1 cellular context compared by ENCODE assay signal in the genomic region with DNA sequence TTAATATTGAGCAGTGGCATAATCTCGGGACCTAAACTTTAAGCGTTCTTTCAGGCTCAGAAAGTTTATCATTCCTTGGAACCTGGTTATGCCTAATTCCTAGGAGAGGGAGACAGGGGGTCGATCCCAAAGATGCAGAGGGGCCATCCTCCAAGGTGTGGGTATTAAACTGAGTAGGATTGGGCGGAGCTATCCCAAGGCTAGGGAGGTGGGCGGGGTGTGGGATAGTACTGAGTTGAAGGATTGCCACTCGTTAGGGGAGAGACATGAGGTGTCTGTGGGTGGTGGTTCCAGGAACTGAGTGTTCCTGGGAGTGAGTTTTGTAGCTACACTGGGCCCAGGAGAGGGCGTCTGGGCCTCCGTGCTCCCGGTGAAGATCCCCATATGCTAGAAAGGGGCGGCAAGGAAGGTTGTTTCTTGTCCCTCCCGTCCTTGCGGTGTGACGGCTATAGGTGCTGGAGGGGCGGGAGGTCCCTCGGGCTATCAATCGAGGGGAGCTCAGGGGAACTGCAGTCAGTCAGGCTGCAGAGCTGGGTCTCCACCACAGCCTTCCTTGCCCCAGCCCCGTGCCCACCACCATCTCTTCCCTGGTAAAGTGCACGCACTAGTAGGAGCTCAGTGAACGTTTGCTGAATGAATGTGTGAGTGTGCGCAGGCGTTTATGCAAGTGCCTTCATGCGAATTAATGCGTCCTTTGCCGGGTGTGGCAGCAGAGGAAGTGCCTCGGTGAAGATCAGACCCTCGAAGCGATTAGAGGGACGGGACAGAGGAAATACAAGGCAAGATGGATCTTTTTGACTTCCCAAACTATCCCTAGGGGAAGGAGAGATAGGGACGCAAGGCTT.
A peak's percentile ranks its signal among the peaks of the same experiment; 100 is the strongest.
TF ChIP-seq lines count a peak whose summit lies in the region.

No MANE protein-coding gene starts in this region.

TF ChIP-seq in HepG2, 621 proteins besides CTCF, POLR2A, EP300 and RAD21:
- TF ChIP-seq, protein P1, sequence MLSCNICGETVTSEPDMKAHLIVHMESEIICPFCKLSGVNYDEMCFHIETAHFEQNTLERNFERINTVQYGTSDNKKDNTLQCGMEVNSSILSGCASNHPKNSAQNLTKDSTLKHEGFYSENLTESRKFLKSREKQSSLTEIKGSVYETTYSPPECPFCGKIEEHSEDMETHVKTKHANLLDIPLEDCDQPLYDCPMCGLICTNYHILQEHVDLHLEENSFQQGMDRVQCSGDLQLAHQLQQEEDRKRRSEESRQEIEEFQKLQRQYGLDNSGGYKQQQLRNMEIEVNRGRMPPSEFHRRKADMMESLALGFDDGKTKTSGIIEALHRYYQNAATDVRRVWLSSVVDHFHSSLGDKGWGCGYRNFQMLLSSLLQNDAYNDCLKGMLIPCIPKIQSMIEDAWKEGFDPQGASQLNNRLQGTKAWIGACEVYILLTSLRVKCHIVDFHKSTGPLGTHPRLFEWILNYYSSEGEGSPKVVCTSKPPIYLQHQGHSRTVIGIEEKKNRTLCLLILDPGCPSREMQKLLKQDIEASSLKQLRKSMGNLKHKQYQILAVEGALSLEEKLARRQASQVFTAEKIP (CRISPR knock-in tag; IDR thresholded peaks at IDR 0.05; ENCODE audit: borderline replicate concordance): no peak
- TF ChIP-seq, protein P2, sequence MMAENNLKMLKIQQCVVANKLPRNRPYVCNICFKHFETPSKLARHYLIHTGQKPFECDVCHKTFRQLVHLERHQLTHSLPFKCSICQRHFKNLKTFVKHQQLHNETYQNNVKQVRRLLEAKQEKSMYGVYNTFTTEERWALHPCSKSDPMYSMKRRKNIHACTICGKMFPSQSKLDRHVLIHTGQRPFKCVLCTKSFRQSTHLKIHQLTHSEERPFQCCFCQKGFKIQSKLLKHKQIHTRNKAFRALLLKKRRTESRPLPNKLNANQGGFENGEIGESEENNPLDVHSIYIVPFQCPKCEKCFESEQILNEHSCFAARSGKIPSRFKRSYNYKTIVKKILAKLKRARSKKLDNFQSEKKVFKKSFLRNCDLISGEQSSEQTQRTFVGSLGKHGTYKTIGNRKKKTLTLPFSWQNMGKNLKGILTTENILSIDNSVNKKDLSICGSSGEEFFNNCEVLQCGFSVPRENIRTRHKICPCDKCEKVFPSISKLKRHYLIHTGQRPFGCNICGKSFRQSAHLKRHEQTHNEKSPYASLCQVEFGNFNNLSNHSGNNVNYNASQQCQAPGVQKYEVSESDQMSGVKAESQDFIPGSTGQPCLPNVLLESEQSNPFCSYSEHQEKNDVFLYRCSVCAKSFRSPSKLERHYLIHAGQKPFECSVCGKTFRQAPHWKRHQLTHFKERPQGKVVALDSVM (CRISPR knock-in tag; IDR thresholded peaks at IDR 0.05): no peak
- TF ChIP-seq ZNF501 (CRISPR knock-in tag; IDR thresholded peaks at IDR 0.05) (0 out of 2 replicates have a peak, but pooled peaks have one; percentile 17), NONO (IDR thresholded peaks at IDR 0.05) (no peak), NONO (CRISPR knock-in tag; conservative IDR thresholded peaks at IDR 0.05) (no peak), FLYWCH1 (CRISPR knock-in tag; IDR thresholded peaks at IDR 0.05) (no peak), ZNF263 (CRISPR knock-in tag; IDR thresholded peaks at IDR 0.05) (peak; percentile 71), SRF (IDR thresholded peaks at IDR 0.05; ENCODE audit: low read depth, low read length) (no peak), KMT2A (CRISPR knock-in tag; IDR thresholded peaks at IDR 0.05) (no peak), ZNF3 (CRISPR knock-in tag; IDR thresholded peaks at IDR 0.05) (peak; percentile 95), EED (CRISPR knock-in tag; IDR thresholded peaks at IDR 0.05) (no peak), MTA3 (CRISPR knock-in tag; IDR thresholded peaks at IDR 0.05) (no peak), ZNF577 (CRISPR knock-in tag; IDR thresholded peaks at IDR 0.05; ENCODE audit: borderline replicate concordance, low read depth) (no peak), ZNF460 (CRISPR knock-in tag; IDR thresholded peaks at IDR 0.05; ENCODE audit: borderline replicate concordance) (no peak), NPAS2 (CRISPR knock-in tag; IDR thresholded peaks at IDR 0.05; ENCODE audit: borderline replicate concordance) (no peak), EZH2 (conservative IDR thresholded peaks at IDR 0.05; ENCODE audit: low read depth, low read length) (peak; percentile 69), ZFP1 (CRISPR knock-in tag; IDR thresholded peaks at IDR 0.05) (no peak), ZFX (CRISPR knock-in tag; IDR thresholded peaks at IDR 0.05; ENCODE audit: low read depth) (no peak), CHD2 (IDR thresholded peaks at IDR 0.05; ENCODE audit: low read depth, low read length) (no peak), STAG1 (CRISPR knock-in tag; IDR thresholded peaks at IDR 0.05) (peak; percentile 44), EEA1 (CRISPR knock-in tag; IDR thresholded peaks at IDR 0.05; ENCODE audit: borderline replicate concordance) (no peak), ZNF7 (CRISPR knock-in tag; IDR thresholded peaks at IDR 0.05) (peak; percentile 71), CBX2 (IDR thresholded peaks at IDR 0.05; ENCODE audit: low read depth, low read length) (no peak; the same call in 1 of the 2 replicates), CBX2 (CRISPR knock-in tag; IDR thresholded peaks at IDR 0.05; ENCODE audit: low read depth) (no peak), TBX2 (CRISPR knock-in tag; IDR thresholded peaks at IDR 0.05; ENCODE audit: borderline replicate concordance) (0 out of 2 replicates have a peak, but pooled peaks have one; percentile 25), ZBTB8A (CRISPR knock-in tag; IDR thresholded peaks at IDR 0.05; ENCODE audit: borderline replicate concordance, low read depth) (no peak), RFXANK (CRISPR knock-in tag; IDR thresholded peaks at IDR 0.05) (no peak), SMAD3 (CRISPR knock-in tag; IDR thresholded peaks at IDR 0.05) (no peak), NR3C1 (CRISPR knock-in tag; IDR thresholded peaks at IDR 0.05) (no peak), ISL2 (CRISPR knock-in tag; IDR thresholded peaks at IDR 0.05) (no peak), POLR2G (IDR thresholded peaks at IDR 0.05; ENCODE audit: low read depth, low read length) (no peak), ZNF546 (CRISPR knock-in tag; conservative IDR thresholded peaks at IDR 0.05) (no peak), FOXP1 (IDR thresholded peaks at IDR 0.05) (no peak), FOXP1 (CRISPR knock-in tag; IDR thresholded peaks at IDR 0.05) (no peak)
- TF ChIP-seq, protein P3, sequence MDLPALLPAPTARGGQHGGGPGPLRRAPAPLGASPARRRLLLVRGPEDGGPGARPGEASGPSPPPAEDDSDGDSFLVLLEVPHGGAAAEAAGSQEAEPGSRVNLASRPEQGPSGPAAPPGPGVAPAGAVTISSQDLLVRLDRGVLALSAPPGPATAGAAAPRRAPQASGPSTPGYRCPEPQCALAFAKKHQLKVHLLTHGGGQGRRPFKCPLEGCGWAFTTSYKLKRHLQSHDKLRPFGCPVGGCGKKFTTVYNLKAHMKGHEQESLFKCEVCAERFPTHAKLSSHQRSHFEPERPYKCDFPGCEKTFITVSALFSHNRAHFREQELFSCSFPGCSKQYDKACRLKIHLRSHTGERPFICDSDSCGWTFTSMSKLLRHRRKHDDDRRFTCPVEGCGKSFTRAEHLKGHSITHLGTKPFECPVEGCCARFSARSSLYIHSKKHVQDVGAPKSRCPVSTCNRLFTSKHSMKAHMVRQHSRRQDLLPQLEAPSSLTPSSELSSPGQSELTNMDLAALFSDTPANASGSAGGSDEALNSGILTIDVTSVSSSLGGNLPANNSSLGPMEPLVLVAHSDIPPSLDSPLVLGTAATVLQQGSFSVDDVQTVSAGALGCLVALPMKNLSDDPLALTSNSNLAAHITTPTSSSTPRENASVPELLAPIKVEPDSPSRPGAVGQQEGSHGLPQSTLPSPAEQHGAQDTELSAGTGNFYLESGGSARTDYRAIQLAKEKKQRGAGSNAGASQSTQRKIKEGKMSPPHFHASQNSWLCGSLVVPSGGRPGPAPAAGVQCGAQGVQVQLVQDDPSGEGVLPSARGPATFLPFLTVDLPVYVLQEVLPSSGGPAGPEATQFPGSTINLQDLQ (CRISPR knock-in tag; IDR thresholded peaks at IDR 0.05): no peak
- TF ChIP-seq, protein P4, sequence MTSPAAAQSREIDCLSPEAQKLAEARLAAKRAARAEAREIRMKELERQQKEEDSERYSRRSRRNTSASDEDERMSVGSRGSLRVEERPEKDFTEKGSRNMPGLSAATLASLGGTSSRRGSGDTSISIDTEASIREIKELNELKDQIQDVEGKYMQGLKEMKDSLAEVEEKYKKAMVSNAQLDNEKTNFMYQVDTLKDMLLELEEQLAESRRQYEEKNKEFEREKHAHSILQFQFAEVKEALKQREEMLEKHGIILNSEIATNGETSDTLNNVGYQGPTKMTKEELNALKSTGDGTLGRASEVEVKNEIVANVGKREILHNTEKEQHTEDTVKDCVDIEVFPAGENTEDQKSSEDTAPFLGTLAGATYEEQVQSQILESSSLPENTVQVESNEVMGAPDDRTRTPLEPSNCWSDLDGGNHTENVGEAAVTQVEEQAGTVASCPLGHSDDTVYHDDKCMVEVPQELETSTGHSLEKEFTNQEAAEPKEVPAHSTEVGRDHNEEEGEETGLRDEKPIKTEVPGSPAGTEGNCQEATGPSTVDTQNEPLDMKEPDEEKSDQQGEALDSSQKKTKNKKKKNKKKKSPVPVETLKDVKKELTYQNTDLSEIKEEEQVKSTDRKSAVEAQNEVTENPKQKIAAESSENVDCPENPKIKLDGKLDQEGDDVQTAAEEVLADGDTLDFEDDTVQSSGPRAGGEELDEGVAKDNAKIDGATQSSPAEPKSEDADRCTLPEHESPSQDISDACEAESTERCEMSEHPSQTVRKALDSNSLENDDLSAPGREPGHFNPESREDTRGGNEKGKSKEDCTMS (CRISPR knock-in tag; conservative IDR thresholded peaks at IDR 0.05): no peak
- TF ChIP-seq, protein P5, sequence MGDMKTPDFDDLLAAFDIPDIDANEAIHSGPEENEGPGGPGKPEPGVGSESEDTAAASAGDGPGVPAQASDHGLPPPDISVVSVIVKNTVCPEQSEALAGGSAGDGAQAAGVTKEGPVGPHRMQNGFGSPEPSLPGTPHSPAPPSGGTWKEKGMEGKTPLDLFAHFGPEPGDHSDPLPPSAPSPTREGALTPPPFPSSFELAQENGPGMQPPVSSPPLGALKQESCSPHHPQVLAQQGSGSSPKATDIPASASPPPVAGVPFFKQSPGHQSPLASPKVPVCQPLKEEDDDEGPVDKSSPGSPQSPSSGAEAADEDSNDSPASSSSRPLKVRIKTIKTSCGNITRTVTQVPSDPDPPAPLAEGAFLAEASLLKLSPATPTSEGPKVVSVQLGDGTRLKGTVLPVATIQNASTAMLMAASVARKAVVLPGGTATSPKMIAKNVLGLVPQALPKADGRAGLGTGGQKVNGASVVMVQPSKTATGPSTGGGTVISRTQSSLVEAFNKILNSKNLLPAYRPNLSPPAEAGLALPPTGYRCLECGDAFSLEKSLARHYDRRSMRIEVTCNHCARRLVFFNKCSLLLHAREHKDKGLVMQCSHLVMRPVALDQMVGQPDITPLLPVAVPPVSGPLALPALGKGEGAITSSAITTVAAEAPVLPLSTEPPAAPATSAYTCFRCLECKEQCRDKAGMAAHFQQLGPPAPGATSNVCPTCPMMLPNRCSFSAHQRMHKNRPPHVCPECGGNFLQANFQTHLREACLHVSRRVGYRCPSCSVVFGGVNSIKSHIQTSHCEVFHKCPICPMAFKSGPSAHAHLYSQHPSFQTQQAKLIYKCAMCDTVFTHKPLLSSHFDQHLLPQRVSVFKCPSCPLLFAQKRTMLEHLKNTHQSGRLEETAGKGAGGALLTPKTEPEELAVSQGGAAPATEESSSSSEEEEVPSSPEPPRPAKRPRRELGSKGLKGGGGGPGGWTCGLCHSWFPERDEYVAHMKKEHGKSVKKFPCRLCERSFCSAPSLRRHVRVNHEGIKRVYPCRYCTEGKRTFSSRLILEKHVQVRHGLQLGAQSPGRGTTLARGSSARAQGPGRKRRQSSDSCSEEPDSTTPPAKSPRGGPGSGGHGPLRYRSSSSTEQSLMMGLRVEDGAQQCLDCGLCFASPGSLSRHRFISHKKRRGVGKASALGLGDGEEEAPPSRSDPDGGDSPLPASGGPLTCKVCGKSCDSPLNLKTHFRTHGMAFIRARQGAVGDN (CRISPR knock-in tag; IDR thresholded peaks at IDR 0.05): peak; percentile 26; the same call in 1 of the 2 replicates
- TF ChIP-seq, protein P6, sequence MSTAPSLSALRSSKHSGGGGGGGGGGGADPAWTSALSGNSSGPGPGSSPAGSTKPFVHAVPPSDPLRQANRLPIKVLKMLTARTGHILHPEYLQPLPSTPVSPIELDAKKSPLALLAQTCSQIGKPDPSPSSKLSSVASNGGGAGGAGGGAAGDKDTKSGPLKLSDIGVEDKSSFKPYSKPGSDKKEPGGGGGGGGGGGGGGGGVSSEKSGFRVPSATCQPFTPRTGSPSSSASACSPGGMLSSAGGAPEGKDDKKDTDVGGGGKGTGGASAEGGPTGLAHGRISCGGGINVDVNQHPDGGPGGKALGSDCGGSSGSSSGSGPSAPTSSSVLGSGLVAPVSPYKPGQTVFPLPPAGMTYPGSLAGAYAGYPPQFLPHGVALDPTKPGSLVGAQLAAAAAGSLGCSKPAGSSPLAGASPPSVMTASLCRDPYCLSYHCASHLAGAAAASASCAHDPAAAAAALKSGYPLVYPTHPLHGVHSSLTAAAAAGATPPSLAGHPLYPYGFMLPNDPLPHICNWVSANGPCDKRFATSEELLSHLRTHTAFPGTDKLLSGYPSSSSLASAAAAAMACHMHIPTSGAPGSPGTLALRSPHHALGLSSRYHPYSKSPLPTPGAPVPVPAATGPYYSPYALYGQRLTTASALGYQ (CRISPR knock-in tag; IDR thresholded peaks at IDR 0.05): no peak
- TF ChIP-seq, protein P7, sequence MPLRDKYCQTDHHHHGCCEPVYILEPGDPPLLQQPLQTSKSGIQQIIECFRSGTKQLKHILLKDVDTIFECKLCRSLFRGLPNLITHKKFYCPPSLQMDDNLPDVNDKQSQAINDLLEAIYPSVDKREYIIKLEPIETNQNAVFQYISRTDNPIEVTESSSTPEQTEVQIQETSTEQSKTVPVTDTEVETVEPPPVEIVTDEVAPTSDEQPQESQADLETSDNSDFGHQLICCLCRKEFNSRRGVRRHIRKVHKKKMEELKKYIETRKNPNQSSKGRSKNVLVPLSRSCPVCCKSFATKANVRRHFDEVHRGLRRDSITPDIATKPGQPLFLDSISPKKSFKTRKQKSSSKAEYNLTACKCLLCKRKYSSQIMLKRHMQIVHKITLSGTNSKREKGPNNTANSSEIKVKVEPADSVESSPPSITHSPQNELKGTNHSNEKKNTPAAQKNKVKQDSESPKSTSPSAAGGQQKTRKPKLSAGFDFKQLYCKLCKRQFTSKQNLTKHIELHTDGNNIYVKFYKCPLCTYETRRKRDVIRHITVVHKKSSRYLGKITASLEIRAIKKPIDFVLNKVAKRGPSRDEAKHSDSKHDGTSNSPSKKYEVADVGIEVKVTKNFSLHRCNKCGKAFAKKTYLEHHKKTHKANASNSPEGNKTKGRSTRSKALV (CRISPR knock-in tag; IDR thresholded peaks at IDR 0.05): peak; percentile 73; the same call in 1 of the 2 replicates
